7 cellular contexts compared by ENCODE assay signal in genomic region chr7:128239126-128239525, GRCh38. TPM values are rescaled to one million over a fixed set of nuclear protein-coding genes. Genes with fewer than 3 reads are reported as not detected.
"Had no signal": no experiment of that assay in that cellular context is flagged by ENCODE, and none has a peak within 500 bp of the region (broad histone marks: within the 10 kb centered on the region; RNA-seq: fewer than 3 reads in every experiment).

No MANE protein-coding gene starts in this region.

RNA-seq across cellular contexts. Expression of gene LEP, which starts 2.0 kb away (rescaled TPM):
- total RNA-seq: GM23338, H1, H9, HepG2, HT1080, LHCN-M2 had no signal
- polyA plus RNA-seq: GM23338, H1, IgD-negative memory B cell had no signal
